In genomic region chr1:234089396-234089795, GRCh38 we compare ENCODE assay signal across 1 cellular context.
TF ChIP-seq lines count a peak whose summit lies in the region.

No MANE protein-coding gene starts in this region.

TF ChIP-seq in SK-N-SH, 30 proteins besides CTCF, POLR2A, EP300 and RAD21 (continued from another document):
- no peak for TF ChIP-seq SMC3 (IDR thresholded peaks at IDR 0.05; ENCODE audit: low read depth, low read length)
- no peak for TF ChIP-seq IRF3 (IDR thresholded peaks at IDR 0.05; ENCODE audit: low read depth, low read length)
- TF ChIP-seq GATA2 (CRISPR knock-in tag; IDR thresholded peaks at IDR 0.05): no peak
- TF ChIP-seq FOSL2 (IDR thresholded peaks at IDR 0.05; ENCODE audit: borderline replicate concordance, low read depth): no peak
- no peak for TF ChIP-seq YY1 (IDR thresholded peaks at IDR 0.05; ENCODE audit: low read depth)
- TF ChIP-seq TAF1 (IDR thresholded peaks at IDR 0.05; ENCODE audit: borderline replicate concordance, low read depth, low read length): no peak
TF ChIP-seq in SK-N-SH: peak in this region for 0.
